ENCODE assay signal across 19 cellular contexts in the genomic region with DNA sequence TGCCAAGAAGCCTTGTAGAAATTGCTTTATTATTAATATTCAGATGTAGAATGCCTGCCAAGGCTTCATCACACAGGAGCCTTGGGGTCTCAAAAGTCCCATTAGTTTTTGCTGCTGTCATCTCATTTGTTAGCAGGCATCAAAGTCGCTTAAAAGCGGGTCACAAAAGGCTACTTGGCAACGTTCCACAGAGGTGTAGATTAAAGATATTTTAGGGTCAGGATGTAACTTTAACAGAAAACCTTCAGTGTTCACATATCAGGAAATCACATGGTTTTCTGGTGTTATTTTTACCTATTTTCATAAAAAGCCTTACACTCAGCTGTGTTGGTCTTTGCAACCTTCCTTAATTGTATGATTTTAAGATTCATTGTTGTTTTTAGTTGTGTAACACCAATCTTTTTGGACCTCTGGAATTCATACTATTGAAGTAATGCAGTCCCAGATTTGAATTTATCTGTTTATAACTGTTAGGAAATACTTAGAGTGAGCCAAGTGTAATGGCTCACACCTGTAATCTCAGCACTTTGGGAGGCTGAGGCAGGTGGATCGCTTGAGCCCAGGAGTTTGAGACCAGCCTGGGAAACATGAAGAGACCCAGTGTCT.
DNase-seq lines count a peak whose midpoint lies in the region; ATAC-seq and TF ChIP-seq lines count a peak whose summit lies in the region.
"Had no signal": no experiment of that assay in that cellular context is flagged by ENCODE, and none has a peak within 500 bp of the region (broad histone marks: within the 10 kb centered on the region; RNA-seq: fewer than 3 reads in every experiment).

No MANE protein-coding gene starts in this region.

- peak overlapping the region; percentile 14 for H3K27ac Mint-ChIP-seq in activated CD4-positive, alpha-beta T cell treated with anti-CD3 and anti-CD28 coated beads for 36 hours
- H3K27ac Mint-ChIP-seq in GM23338 = no peak overlapping the region
- peak overlapping the region; percentile 54 for H3K27ac Mint-ChIP-seq in activated naive CD8-positive, alpha-beta T cell treated with anti-CD3 and anti-CD28 coated beads, Interleukin-2, amount 10 ng/mL, durations not matched to agents 7 days and 5 days

- H3K9ac ChIP-seq in parathyroid adenoma = no peak overlapping the region

- no peaks in the 10 kb centered on the region for H3K27me3 ChIP-seq in GM23338 (ENCODE audit: insufficient read depth)
- H3K27me3 ChIP-seq in parathyroid adenoma (ENCODE audit: control insufficient read depth, insufficient read depth, low read length) = no peaks in the 10 kb centered on the region
- H3K27me3 ChIP-seq: heart left ventricle, stomach, upper lobe of right lung had no signal

- DNase-seq in activated CD4-positive, alpha-beta T cell treated with anti-CD3 and anti-CD28 coated beads for 36 hours = no peak
- no peak for DNase-seq in activated CD4-positive, alpha-beta T cell treated with anti-CD3 and anti-CD28 coated beads for 1 hour
- no peak for DNase-seq in GM23338 (ENCODE audit: low spot score)
- no peak for DNase-seq in activated naive CD8-positive, alpha-beta T cell treated with anti-CD3 and anti-CD28 coated beads, Interleukin-2, amount 10 ng/mL, durations not matched to agents 7 days and 5 days
- DNase-seq in UCSD-AML1 (lab: John Stamatoyannopoulos, UW; ENCODE audit: unreplicated experiment) = no peak
- DNase-seq in NCI-H524 (lab: John Stamatoyannopoulos, UW) = no peak
- DNase-seq: 8988T; activated CD4-positive, alpha-beta T cell treated with anti-CD3 and anti-CD28 coated beads for 4 hours; DND-41; effector CD4-positive, alpha-beta T cell; heart left ventricle; mammary epithelial cell; NCI-H1092; NCI-H69; retina; stomach; upper lobe of right lung had no signal

- TF ChIP-seq CTCF in GM23338 (conservative IDR thresholded peaks at IDR 0.05; ENCODE audit: low read depth in 2 of 2) = no peak
- TF ChIP-seq CTCF in parathyroid adenoma (IDR thresholded peaks at IDR 0.05) = no peak

- no peak for ATAC-seq in activated CD4-positive, alpha-beta T cell treated with anti-CD3 and anti-CD28 coated beads for 36 hours
- ATAC-seq in GM23338 (no peak), GM19324 (IDR thresholded peaks at IDR 0.05; ENCODE audit: low FRiP score, unreplicated experiment) (no peak)
- ATAC-seq in activated naive CD8-positive, alpha-beta T cell treated with anti-CD3 and anti-CD28 coated beads, Interleukin-2, amount 10 ng/mL, durations not matched to agents 7 days and 5 days (ENCODE audit: low read depth) = peak; percentile 52
- ATAC-seq: heart left ventricle, upper lobe of right lung had no signal

- H4K20me1 ChIP-seq in GM23338 (replicated peaks; ENCODE audit: insufficient read depth) = peaks cover 11% of the 10 kb centered on the region; the same call in 1 of the 2 replicates

- CTCF ChIA-PET in activated CD4-positive, alpha-beta T cell treated with anti-CD3 and anti-CD28 coated beads for 36 hours (lab: Charles Lee) = no interaction called here

- H3K79me2 ChIP-seq in GM23338 (replicated peaks; ENCODE audit: insufficient read depth) = peaks cover 77% of the 10 kb centered on the region
- H3K79me2 ChIP-seq in parathyroid adenoma = peaks cover 15% of the 10 kb centered on the region

- H3K4me1 ChIP-seq in GM23338 (ENCODE audit: insufficient read depth) (peaks cover 2% of the 10 kb centered on the region; the same call in 1 of the 2 replicates), parathyroid adenoma (peaks cover 23% of the 10 kb centered on the region)
- H3K4me1 ChIP-seq: upper lobe of right lung had no signal

- H3K4me3 ChIP-seq in GM23338 = no peak overlapping the region
- H3K4me3 ChIP-seq in parathyroid adenoma (ENCODE audit: low read depth, low read length) = no peak overlapping the region
- H3K4me3 ChIP-seq: heart left ventricle, stomach, upper lobe of right lung had no signal

- H2AFZ ChIP-seq in GM23338 = no peak overlapping the region
- peak overlapping the region; percentile 36 for H2AFZ ChIP-seq in parathyroid adenoma

- H3K36me3 ChIP-seq in GM23338 (ENCODE audit: insufficient read depth) (peaks cover 4% of the 10 kb centered on the region; the same call in 1 of the 2 replicates), parathyroid adenoma (ENCODE audit: control insufficient read depth, insufficient read depth, low read length) (no peaks in the 10 kb centered on the region)
- H3K36me3 ChIP-seq: heart left ventricle, stomach, upper lobe of right lung had no signal

- no peaks in the 10 kb centered on the region for H3K9me3 Mint-ChIP-seq in activated CD4-positive, alpha-beta T cell treated with anti-CD3 and anti-CD28 coated beads for 36 hours (ENCODE audit: low read depth)
- no peaks in the 10 kb centered on the region for H3K9me3 Mint-ChIP-seq in GM23338
- no peaks in the 10 kb centered on the region for H3K9me3 Mint-ChIP-seq in activated naive CD8-positive, alpha-beta T cell treated with anti-CD3 and anti-CD28 coated beads, Interleukin-2, amount 10 ng/mL, durations not matched to agents 7 days and 5 days

- H3K27ac ChIP-seq in GM23338 (ENCODE audit: low read depth) = peak overlapping the region; percentile 61
- H3K27ac ChIP-seq in parathyroid adenoma = no peak overlapping the region
- H3K27ac ChIP-seq: heart left ventricle, stomach, upper lobe of right lung had no signal

- no peaks in the 10 kb centered on the region for H3K36me3 Mint-ChIP-seq in activated CD4-positive, alpha-beta T cell treated with anti-CD3 and anti-CD28 coated beads for 36 hours (ENCODE audit: low read depth)
- H3K36me3 Mint-ChIP-seq in GM23338 (ENCODE audit: low read depth) = peaks cover 13% of the 10 kb centered on the region
- peaks cover 6% of the 10 kb centered on the region for H3K36me3 Mint-ChIP-seq in activated naive CD8-positive, alpha-beta T cell treated with anti-CD3 and anti-CD28 coated beads, Interleukin-2, amount 10 ng/mL, durations not matched to agents 7 days and 5 days

- peaks cover 25% of the 10 kb centered on the region for H3K4me1 Mint-ChIP-seq in activated CD4-positive, alpha-beta T cell treated with anti-CD3 and anti-CD28 coated beads for 36 hours
- H3K4me1 Mint-ChIP-seq in GM23338 = peaks cover 7% of the 10 kb centered on the region
- H3K4me1 Mint-ChIP-seq in activated naive CD8-positive, alpha-beta T cell treated with anti-CD3 and anti-CD28 coated beads, Interleukin-2, amount 10 ng/mL, durations not matched to agents 7 days and 5 days = peaks cover 22% of the 10 kb centered on the region

- H3K9me2 ChIP-seq in GM23338 (ENCODE audit: insufficient read depth) = no peaks in the 10 kb centered on the region

- H3K4me3 Mint-ChIP-seq in activated CD4-positive, alpha-beta T cell treated with anti-CD3 and anti-CD28 coated beads for 36 hours = no peak overlapping the region
- H3K4me3 Mint-ChIP-seq in GM23338 = no peak overlapping the region
- peak overlapping the region; percentile 39 for H3K4me3 Mint-ChIP-seq in activated naive CD8-positive, alpha-beta T cell treated with anti-CD3 and anti-CD28 coated beads, Interleukin-2, amount 10 ng/mL, durations not matched to agents 7 days and 5 days

- intact Hi-C loops in activated CD4-positive, alpha-beta T cell treated with anti-CD3 and anti-CD28 coated beads for 36 hours (cut with DNase I, micrococcal nuclease) = no loop called here

- no peaks in the 10 kb centered on the region for H3K9me3 ChIP-seq in parathyroid adenoma (ENCODE audit: control insufficient read depth, low read length)
- H3K9me3 ChIP-seq: heart left ventricle, stomach, upper lobe of right lung had no signal

- H3F3A ChIP-seq in GM23338 (replicated peaks; ENCODE audit: low read depth) = peaks cover 4% of the 10 kb centered on the region; the same call in 1 of the 2 replicates

- H3K4me2 ChIP-seq in GM23338 = no peak overlapping the region
- no peak overlapping the region for H3K4me2 ChIP-seq in parathyroid adenoma (ENCODE audit: low read length)

- POLR2A ChIA-PET in activated CD4-positive, alpha-beta T cell treated with anti-CD3 and anti-CD28 coated beads for 36 hours (lab: Charles Lee) = no interaction called here
- POLR2A ChIA-PET in activated naive CD8-positive, alpha-beta T cell treated with anti-CD3 and anti-CD28 coated beads, Interleukin-2, amount 10 ng/mL, durations not matched to agents 7 days and 5 days (lab: Charles Lee) = no interaction called here

- no peaks in the 10 kb centered on the region for H3K27me3 Mint-ChIP-seq in activated CD4-positive, alpha-beta T cell treated with anti-CD3 and anti-CD28 coated beads for 36 hours
- peaks cover 2% of the 10 kb centered on the region for H3K27me3 Mint-ChIP-seq in GM23338 (ENCODE audit: insufficient read depth, low read depth, poor library complexity)
- H3K27me3 Mint-ChIP-seq in activated naive CD8-positive, alpha-beta T cell treated with anti-CD3 and anti-CD28 coated beads, Interleukin-2, amount 10 ng/mL, durations not matched to agents 7 days and 5 days = no peaks in the 10 kb centered on the region

TF ChIP-seq in GM23338, 12 proteins besides CTCF, POLR2A, EP300 and RAD21 (continues in another document):
- no peak for TF ChIP-seq ZNF114 (CRISPR knock-in tag; IDR thresholded peaks at IDR 0.05)
- no peak for TF ChIP-seq EZH2 (IDR thresholded peaks at IDR 0.05; ENCODE audit: low read depth, unreplicated experiment)
- TF ChIP-seq POLR2AphosphoS5 (IDR thresholded peaks at IDR 0.05; ENCODE audit: low read depth) = no peak
